Comparison of ENCODE assay signal across 1 cellular context in the genomic region with DNA sequence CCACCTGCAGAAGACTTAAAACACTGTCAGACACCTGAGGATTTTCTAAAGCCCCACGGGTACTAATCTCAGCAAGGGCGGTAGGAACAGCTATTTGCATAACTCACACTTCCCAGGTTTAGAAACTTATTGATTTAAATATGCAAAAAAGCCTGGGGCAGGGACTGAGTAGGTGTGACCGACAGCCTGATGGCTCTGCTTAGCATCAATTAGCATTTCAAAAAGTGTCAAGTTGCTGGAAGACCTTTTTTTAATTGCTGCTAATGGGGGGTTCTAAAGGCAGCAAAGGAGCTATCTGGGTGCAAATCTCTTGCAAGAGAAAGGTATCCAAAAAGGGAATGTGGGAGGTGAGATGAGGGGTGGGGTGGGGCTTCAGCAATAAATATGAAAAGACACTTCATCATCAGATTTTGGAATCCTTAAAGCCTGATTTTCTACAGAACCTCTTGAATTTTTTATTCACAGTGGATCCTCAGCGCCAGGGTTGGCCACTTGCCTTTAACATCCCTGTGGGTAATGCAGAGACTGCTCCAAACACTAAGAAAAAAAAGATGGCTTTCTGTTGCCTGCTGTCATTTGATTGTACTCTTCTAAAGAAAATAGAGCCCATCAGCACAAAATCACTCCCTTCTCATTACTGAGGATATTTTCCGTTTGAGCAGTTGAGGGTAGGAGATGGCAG.
TF ChIP-seq lines count a peak whose summit lies in the region.

No MANE protein-coding gene starts in this region.

TF ChIP-seq in GM23338, 12 proteins besides CTCF, POLR2A, EP300 and RAD21 (continued from another document):
- TF ChIP-seq, protein P1, sequence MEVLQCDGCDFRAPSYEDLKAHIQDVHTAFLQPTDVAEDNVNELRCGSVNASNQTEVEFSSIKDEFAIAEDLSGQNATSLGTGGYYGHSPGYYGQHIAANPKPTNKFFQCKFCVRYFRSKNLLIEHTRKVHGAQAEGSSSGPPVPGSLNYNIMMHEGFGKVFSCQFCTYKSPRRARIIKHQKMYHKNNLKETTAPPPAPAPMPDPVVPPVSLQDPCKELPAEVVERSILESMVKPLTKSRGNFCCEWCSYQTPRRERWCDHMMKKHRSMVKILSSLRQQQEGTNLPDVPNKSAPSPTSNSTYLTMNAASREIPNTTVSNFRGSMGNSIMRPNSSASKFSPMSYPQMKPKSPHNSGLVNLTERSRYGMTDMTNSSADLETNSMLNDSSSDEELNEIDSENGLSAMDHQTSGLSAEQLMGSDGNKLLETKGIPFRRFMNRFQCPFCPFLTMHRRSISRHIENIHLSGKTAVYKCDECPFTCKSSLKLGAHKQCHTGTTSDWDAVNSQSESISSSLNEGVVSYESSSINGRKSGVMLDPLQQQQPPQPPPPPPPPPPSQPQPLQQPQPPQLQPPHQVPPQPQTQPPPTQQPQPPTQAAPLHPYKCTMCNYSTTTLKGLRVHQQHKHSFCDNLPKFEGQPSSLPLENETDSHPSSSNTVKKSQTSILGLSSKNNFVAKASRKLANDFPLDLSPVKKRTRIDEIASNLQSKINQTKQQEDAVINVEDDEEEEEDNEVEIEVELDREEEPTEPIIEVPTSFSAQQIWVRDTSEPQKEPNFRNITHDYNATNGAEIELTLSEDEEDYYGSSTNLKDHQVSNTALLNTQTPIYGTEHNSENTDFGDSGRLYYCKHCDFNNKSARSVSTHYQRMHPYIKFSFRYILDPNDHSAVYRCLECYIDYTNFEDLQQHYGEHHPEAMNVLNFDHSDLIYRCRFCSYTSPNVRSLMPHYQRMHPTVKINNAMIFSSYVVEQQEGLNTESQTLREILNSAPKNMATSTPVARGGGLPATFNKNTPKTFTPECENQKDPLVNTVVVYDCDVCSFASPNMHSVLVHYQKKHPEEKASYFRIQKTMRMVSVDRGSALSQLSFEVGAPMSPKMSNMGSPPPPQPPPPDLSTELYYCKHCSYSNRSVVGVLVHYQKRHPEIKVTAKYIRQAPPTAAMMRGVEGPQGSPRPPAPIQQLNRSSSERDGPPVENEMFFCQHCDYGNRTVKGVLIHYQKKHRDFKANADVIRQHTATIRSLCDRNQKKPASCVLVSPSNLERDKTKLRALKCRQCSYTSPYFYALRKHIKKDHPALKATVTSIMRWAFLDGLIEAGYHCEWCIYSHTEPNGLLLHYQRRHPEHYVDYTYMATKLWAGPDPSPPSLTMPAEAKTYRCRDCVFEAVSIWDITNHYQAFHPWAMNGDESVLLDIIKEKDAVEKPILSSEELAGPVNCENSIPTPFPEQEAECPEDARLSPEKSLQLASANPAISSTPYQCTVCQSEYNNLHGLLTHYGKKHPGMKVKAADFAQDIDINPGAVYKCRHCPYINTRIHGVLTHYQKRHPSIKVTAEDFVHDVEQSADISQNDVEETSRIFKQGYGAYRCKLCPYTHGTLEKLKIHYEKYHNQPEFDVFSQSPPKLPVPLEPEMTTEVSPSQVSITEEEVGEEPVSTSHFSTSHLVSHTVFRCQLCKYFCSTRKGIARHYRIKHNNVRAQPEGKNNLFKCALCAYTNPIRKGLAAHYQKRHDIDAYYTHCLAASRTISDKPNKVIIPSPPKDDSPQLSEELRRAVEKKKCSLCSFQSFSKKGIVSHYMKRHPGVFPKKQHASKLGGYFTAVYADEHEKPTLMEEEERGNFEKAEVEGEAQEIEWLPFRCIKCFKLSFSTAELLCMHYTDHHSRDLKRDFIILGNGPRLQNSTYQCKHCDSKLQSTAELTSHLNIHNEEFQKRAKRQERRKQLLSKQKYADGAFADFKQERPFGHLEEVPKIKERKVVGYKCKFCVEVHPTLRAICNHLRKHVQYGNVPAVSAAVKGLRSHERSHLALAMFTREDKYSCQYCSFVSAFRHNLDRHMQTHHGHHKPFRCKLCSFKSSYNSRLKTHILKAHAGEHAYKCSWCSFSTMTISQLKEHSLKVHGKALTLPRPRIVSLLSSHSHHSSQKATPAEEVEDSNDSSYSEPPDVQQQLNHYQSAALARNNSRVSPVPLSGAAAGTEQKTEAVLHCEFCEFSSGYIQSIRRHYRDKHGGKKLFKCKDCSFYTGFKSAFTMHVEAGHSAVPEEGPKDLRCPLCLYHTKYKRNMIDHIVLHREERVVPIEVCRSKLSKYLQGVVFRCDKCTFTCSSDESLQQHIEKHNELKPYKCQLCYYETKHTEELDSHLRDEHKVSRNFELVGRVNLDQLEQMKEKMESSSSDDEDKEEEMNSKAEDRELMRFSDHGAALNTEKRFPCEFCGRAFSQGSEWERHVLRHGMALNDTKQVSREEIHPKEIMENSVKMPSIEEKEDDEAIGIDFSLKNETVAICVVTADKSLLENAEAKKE (CRISPR knock-in tag; IDR thresholded peaks at IDR 0.05) = peak; percentile 18; the same call in 1 of the 2 replicates
- no peak for TF ChIP-seq STAT1 (IDR thresholded peaks at IDR 0.05; ENCODE audit: unreplicated experiment)
- TF ChIP-seq CREB1 (CRISPR knock-in tag; IDR thresholded peaks at IDR 0.05; ENCODE audit: low read depth) = peak; percentile 20; the same call in 1 of the 2 replicates
- no peak for TF ChIP-seq ZNF114 (CRISPR knock-in tag; IDR thresholded peaks at IDR 0.05)
- TF ChIP-seq POLR2AphosphoS5 (IDR thresholded peaks at IDR 0.05; ENCODE audit: low read depth) = no peak
- TF ChIP-seq EZH2 (IDR thresholded peaks at IDR 0.05; ENCODE audit: low read depth, unreplicated experiment) = no peak
